In the genomic region with DNA sequence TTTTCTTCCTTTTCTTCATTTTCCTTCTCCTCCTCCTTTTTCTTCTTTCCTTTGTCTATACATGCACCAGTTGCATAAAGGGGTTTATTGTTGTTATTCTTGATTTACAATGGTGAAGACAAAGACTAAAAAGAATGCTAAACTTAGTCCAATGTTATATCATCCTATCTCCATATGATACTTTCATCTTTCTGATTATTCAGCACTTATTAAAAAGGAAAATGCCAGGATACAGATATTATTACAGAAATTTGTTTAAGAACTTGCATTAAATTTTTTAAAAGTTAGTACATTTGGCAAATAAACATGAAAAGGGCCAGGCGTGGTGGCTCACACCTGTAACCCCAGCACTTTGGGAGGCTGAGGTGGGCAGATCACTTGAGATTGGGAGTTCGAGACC, we compare ENCODE assay signal across 11 cellular contexts.
"Had no signal": no experiment of that assay in that cellular context is flagged by ENCODE, and none has a peak within 500 bp of the region (broad histone marks: within the 10 kb centered on the region; RNA-seq: fewer than 3 reads in every experiment).

No MANE protein-coding gene starts in this region.

- H3K36me3 ChIP-seq: HAP-1 had no signal

- H3K4me2 ChIP-seq: GM23338 had no signal

- H3K9ac ChIP-seq: GM23248 had no signal

- H2AFZ ChIP-seq: GM23248, GM23338 had no signal

- FAIRE-seq: H1, H54 had no signal

- DNase-seq: GM23248, GOT3, H7, H9, HCEC 1CT, HFFc6 had no signal

- ATAC-seq: GM23338, HCT116 had no signal

- H3K27ac ChIP-seq: GM23248 had no signal

- H3K4me3 ChIP-seq: GM23248, GM23338, HAP-1 had no signal

- H3K4me1 ChIP-seq: HAP-1 had no signal
